In genomic region chr7:3399858-3400257, GRCh38 we compare ENCODE assay signal across 7 cellular contexts.
DNase-seq lines count a peak whose midpoint lies in the region; ATAC-seq and TF ChIP-seq lines count a peak whose summit lies in the region.

No MANE protein-coding gene starts in this region.

- H3K23ac ChIP-seq in mesendoderm (ENCODE audit: low read length) = no peak overlapping the region

- no peaks in the 10 kb centered on the region for H3K36me3 Mint-ChIP-seq in activated T-helper 1 cell treated with anti-CD3 and anti-CD28 coated beads, Interleukin-12 subunit alpha, Interleukin-12 subunit beta, Interleukin-2, Interleukin-4 antibody, amounts not matched to agents 30 ng/mL and 10 ng/mL and 1 ng/mL, durations not matched to agents 14 hours and 24 hours and 36 hours (ENCODE audit: low read depth)
- H3K36me3 Mint-ChIP-seq in CD4-positive, alpha-beta T cell (ENCODE audit: low read depth) = peaks cover 7% of the 10 kb centered on the region

- TF ChIP-seq CTCF in GM13977 (IDR thresholded peaks at IDR 0.05; ENCODE audit: extremely low read depth, insufficient read depth, missing control alignments) = peak; percentile 16
- peak; percentile 37 for TF ChIP-seq CTCF in astrocyte of the spinal cord (IDR thresholded peaks at IDR 0.05; ENCODE audit: low read depth, low read length)
- no peak for TF ChIP-seq CTCF in CD4-positive, alpha-beta T cell (IDR thresholded peaks at IDR 0.05)

- intact Hi-C loops in activated T-helper 1 cell treated with anti-CD3 and anti-CD28 coated beads, Interleukin-12 subunit alpha, Interleukin-12 subunit beta, Interleukin-2, Interleukin-4 antibody, amounts not matched to agents 30 ng/mL and 10 ng/mL and 1 ng/mL, durations not matched to agents 14 hours and 24 hours and 36 hours (cut with micrococcal nuclease) = loop anchor here (2.0 kb wide), 1 partner anchor 535 kb away; no protein-coding TSS in a partner anchor
- intact Hi-C loops in CD4-positive, alpha-beta T cell (cut with DNase I, micrococcal nuclease) = no loop called here

- no peak overlapping the region for H2AK5ac ChIP-seq in mesendoderm (ENCODE audit: low read length)

- H3K27ac ChIP-seq in mesendoderm (ENCODE audit: low read depth, low read length) = no peak overlapping the region
- H3K27ac ChIP-seq in CD4-positive, alpha-beta T cell (ENCODE audit: low read depth, low read length) = no peak overlapping the region

- no CpG with 5 or more reads among the region's 2 CpGs for WGBS in mesendoderm (ENCODE audit: extremely low coverage, insufficient coverage, low lambda C conversion rate)

- H3K4me3 ChIP-seq in astrocyte of the spinal cord (ENCODE audit: low read depth, low read length) (no peak overlapping the region), mesendoderm (ENCODE audit: low read length) (no peak overlapping the region)

- H3K27me3 Mint-ChIP-seq in activated T-helper 1 cell treated with anti-CD3 and anti-CD28 coated beads, Interleukin-12 subunit alpha, Interleukin-12 subunit beta, Interleukin-2, Interleukin-4 antibody, amounts not matched to agents 30 ng/mL and 10 ng/mL and 1 ng/mL, durations not matched to agents 14 hours and 24 hours and 36 hours (ENCODE audit: insufficient read depth) = peaks cover 10% of the 10 kb centered on the region
- no peaks in the 10 kb centered on the region for H3K27me3 Mint-ChIP-seq in CD4-positive, alpha-beta T cell

- H3K4ac ChIP-seq in mesendoderm (ENCODE audit: low read depth, low read length) = no peak overlapping the region

- H3K56ac ChIP-seq in mesendoderm (ENCODE audit: low read length) = no peak overlapping the region

- H2BK5ac ChIP-seq in mesendoderm (ENCODE audit: low read length) = no peak overlapping the region

- H2BK120ac ChIP-seq in mesendoderm (ENCODE audit: low read depth, low read length) = no peak overlapping the region

- no peak overlapping the region for H3K9ac ChIP-seq in mesendoderm (ENCODE audit: low read length)

- no peak overlapping the region for H3K27ac Mint-ChIP-seq in activated T-helper 1 cell treated with anti-CD3 and anti-CD28 coated beads, Interleukin-12 subunit alpha, Interleukin-12 subunit beta, Interleukin-2, Interleukin-4 antibody, amounts not matched to agents 30 ng/mL and 10 ng/mL and 1 ng/mL, durations not matched to agents 14 hours and 24 hours and 36 hours
- no peak overlapping the region for H3K27ac Mint-ChIP-seq in CD4-positive, alpha-beta T cell

- H3K4me1 ChIP-seq in mesendoderm (ENCODE audit: control insufficient read depth, low read depth, low read length) = peaks cover 2% of the 10 kb centered on the region

- H3K4me2 ChIP-seq in mesendoderm (ENCODE audit: low read length) = no peak overlapping the region

- CTCF ChIA-PET in CD4-positive, alpha-beta T cell (lab: Charles Lee) = no interaction called here

- peaks cover 10% of the 10 kb centered on the region for H3K9me3 Mint-ChIP-seq in activated T-helper 1 cell treated with anti-CD3 and anti-CD28 coated beads, Interleukin-12 subunit alpha, Interleukin-12 subunit beta, Interleukin-2, Interleukin-4 antibody, amounts not matched to agents 30 ng/mL and 10 ng/mL and 1 ng/mL, durations not matched to agents 14 hours and 24 hours and 36 hours
- peaks cover 11% of the 10 kb centered on the region for H3K9me3 Mint-ChIP-seq in CD4-positive, alpha-beta T cell

- no peak overlapping the region for H2BK15ac ChIP-seq in mesendoderm (replicated peaks; ENCODE audit: low read depth)

- no peaks in the 10 kb centered on the region for H3K36me3 ChIP-seq in mesendoderm (ENCODE audit: control insufficient read depth, insufficient read depth, low read length)

- H3K79me2 ChIP-seq in mesendoderm (ENCODE audit: control insufficient read depth, insufficient read depth, low read length) = no peaks in the 10 kb centered on the region

- POLR2A ChIA-PET in CD4-positive, alpha-beta T cell (lab: Charles Lee) = no interaction called here

- H3K79me1 ChIP-seq in mesendoderm (ENCODE audit: low read length) = no peaks in the 10 kb centered on the region

- H3K4me1 Mint-ChIP-seq in activated T-helper 1 cell treated with anti-CD3 and anti-CD28 coated beads, Interleukin-12 subunit alpha, Interleukin-12 subunit beta, Interleukin-2, Interleukin-4 antibody, amounts not matched to agents 30 ng/mL and 10 ng/mL and 1 ng/mL, durations not matched to agents 14 hours and 24 hours and 36 hours (ENCODE audit: low read depth) = no peaks in the 10 kb centered on the region
- H3K4me1 Mint-ChIP-seq in CD4-positive, alpha-beta T cell (ENCODE audit: low read depth) = no peaks in the 10 kb centered on the region

- in situ Hi-C loops in GM13977 (cut with MboI; ENCODE audit: low pct_unique_long_range_greater_than_20kb, low sequenced_read_pairs, unreplicated experiment) = no loop called here
- in situ Hi-C loops in astrocyte of the spinal cord (cut with HindIII; ENCODE audit: low sequenced_read_pairs) = no loop called here

- H3K9me3 ChIP-seq in CD4-positive, alpha-beta T cell (ENCODE audit: control insufficient read depth, low read length) = peaks cover 11% of the 10 kb centered on the region

- H3K4me3 Mint-ChIP-seq in activated T-helper 1 cell treated with anti-CD3 and anti-CD28 coated beads, Interleukin-12 subunit alpha, Interleukin-12 subunit beta, Interleukin-2, Interleukin-4 antibody, amounts not matched to agents 30 ng/mL and 10 ng/mL and 1 ng/mL, durations not matched to agents 14 hours and 24 hours and 36 hours = no peak overlapping the region
- H3K4me3 Mint-ChIP-seq in CD4-positive, alpha-beta T cell = no peak overlapping the region

- H4K8ac ChIP-seq in mesendoderm (ENCODE audit: low read depth, low read length) = no peak overlapping the region

- DNase-seq in GM13977 (ENCODE audit: low spot score) (no peak), LHCN-M2 (ENCODE audit: low read depth) (peak; percentile 29), astrocyte of the spinal cord (ENCODE audit: low read depth, low spot score) (no peak), mesendoderm (peak; percentile 97), EL (no peak)
- DNase-seq in activated T-helper 1 cell treated with anti-CD3 and anti-CD28 coated beads, Interleukin-12 subunit alpha, Interleukin-12 subunit beta, Interleukin-2, Interleukin-4 antibody, amounts not matched to agents 30 ng/mL and 10 ng/mL and 1 ng/mL, durations not matched to agents 14 hours and 24 hours and 36 hours (ENCODE audit: low spot score) = no peak
- no peak for DNase-seq in CD4-positive, alpha-beta T cell

- no peak overlapping the region for H3K18ac ChIP-seq in mesendoderm (ENCODE audit: low read length)

- no peak overlapping the region for H4K5ac ChIP-seq in mesendoderm (ENCODE audit: low read length)

- no peaks in the 10 kb centered on the region for H3K27me3 ChIP-seq in mesendoderm (ENCODE audit: insufficient read depth, low read length, poor library complexity)
- no peaks in the 10 kb centered on the region for H3K27me3 ChIP-seq in CD4-positive, alpha-beta T cell (ENCODE audit: control insufficient read depth, insufficient read depth, low read length)

- ATAC-seq in CD4-positive, alpha-beta T cell (ENCODE audit: poor library complexity) = no peak

Comparison
In these comparisons a context has a peak if more than half of its experiments do, and no peak if none do; other contexts are left out.
1. DNase-seq: peak in LHCN-M2 (single experiment) and mesendoderm (single experiment); none in GM13977 (single experiment), astrocyte of the spinal cord (single experiment), activated T-helper 1 cell treated with anti-CD3 and anti-CD28 coated beads, Interleukin-12 subunit alpha, Interleukin-12 subunit beta, Interleukin-2, Interleukin-4 antibody, amounts not matched to agents 30 ng/mL and 10 ng/mL and 1 ng/mL, durations not matched to agents 14 hours and 24 hours and 36 hours (single experiment), EL (single experiment) and CD4-positive, alpha-beta T cell (0 of 10).